8 cellular contexts compared by ENCODE assay signal in genomic region chr3:12663936-12664908, GRCh38. TPM values are rescaled to one million over a fixed set of nuclear protein-coding genes. Genes with fewer than 3 reads are reported as not detected.
DNase-seq lines count a peak whose midpoint lies in the region; ATAC-seq and TF ChIP-seq lines count a peak whose summit lies in the region.

TSS of gene RAF1 (minus strand) at chr3:12664117. CDS start at chr3:12618721, 45,396 bp downstream.

- peak within 1 kb of the TSS; percentile 94 for H3K9ac ChIP-seq in IMR-90 (ENCODE audit: low read depth, low read length)

- H4K91ac ChIP-seq in IMR-90 (ENCODE audit: insufficient read depth, low read depth, low read length): peak within 1 kb of the TSS; percentile 91

- WGBS in IMR-90 (ENCODE audit: extremely low coverage in 2 of 2, insufficient read length in 1 of 2), 2 experiments: 0% methylated on average over 37 of the region's 62 CpGs; no CpG with 5 or more reads in 1 of the 2 experiments

- H3K4me1 ChIP-seq in IMR-90 (ENCODE audit: control insufficient read depth, insufficient read depth, low read length): peaks cover 9% of the 10 kb centered on the region
- H3K4me1 ChIP-seq in mononuclear cell (ENCODE audit: insufficient read depth, low read length): peaks cover 31% of the 10 kb centered on the region

- ATAC-seq in GM21528 (IDR thresholded peaks at IDR 0.05; ENCODE audit: low FRiP score, unreplicated experiment) (peak; percentile 94), IMR-90 (ENCODE audit: low read depth) (peak; percentile 92)

- 0 out of 2 replicates have a peak, but pooled peaks have one; percentile 11 for TF ChIP-seq RAD21 in IMR-90 (IDR thresholded peaks at IDR 0.05; ENCODE audit: low read length)

- H2BK15ac ChIP-seq in IMR-90 (ENCODE audit: low read depth, low read length): peak within 1 kb of the TSS; percentile 56; the same call in 2 of the 3 replicates

- H4K5ac ChIP-seq in IMR-90 (ENCODE audit: low read depth, low read length): peak within 1 kb of the TSS; percentile 92

- BruUV-seq in IMR-90 (replicated peaks; lab: Mats Ljungman, UMichigan): TSS peak; percentile 73

- H3K23ac ChIP-seq in IMR-90 (ENCODE audit: low read depth, low read length): peak within 1 kb of the TSS; percentile 99

- peaks cover 6% of the 10 kb centered on the region; the same call in 1 of the 2 replicates for H3K9me1 ChIP-seq in IMR-90 (ENCODE audit: insufficient read depth, low read length)

- H4K20me1 ChIP-seq in IMR-90 (ENCODE audit: insufficient read depth, low read length): peaks cover 38% of the 10 kb centered on the region

- no peaks in the 10 kb centered on the region for H3K36me3 ChIP-seq in IMR-90 (ENCODE audit: control insufficient read depth, insufficient read depth, low read length)

- intact Hi-C loops in IMR-90 (cut with micrococcal nuclease): loop anchor here (5.0 kb wide), 3 partner anchors 43 to 77 kb away; no protein-coding TSS in a partner anchor

- peak within 1 kb of the TSS; percentile 91 for H2BK120ac ChIP-seq in IMR-90 (ENCODE audit: low read depth, low read length)

- H3K18ac ChIP-seq in IMR-90 (ENCODE audit: low read depth, low read length): peak within 1 kb of the TSS; percentile 88

- H3K56ac ChIP-seq in IMR-90 (ENCODE audit: extremely low read depth, insufficient read depth, low read length): peak within 1 kb of the TSS; percentile 90

- H2AFZ ChIP-seq in IMR-90 (replicated peaks; ENCODE audit: low read length, poor library complexity): peak within 1 kb of the TSS; percentile 100

- H3K27ac ChIP-seq in IMR-90 (ENCODE audit: insufficient read depth, low read length): peak within 1 kb of the TSS; percentile 95

- H3K9me3 ChIP-seq in IMR-90 (ENCODE audit: control insufficient read depth, insufficient read depth, low read length): no peaks in the 10 kb centered on the region
- H3K9me3 ChIP-seq in mononuclear cell (ENCODE audit: low read depth, low read length): no peaks in the 10 kb centered on the region

- peak within 1 kb of the TSS; percentile 99 for H3K14ac ChIP-seq in IMR-90 (replicated peaks; ENCODE audit: low read depth, low read length)

- no peak for TF ChIP-seq CTCF in IMR-90 (conservative IDR thresholded peaks at IDR 0.05; ENCODE audit: low read depth, low read length)

- H3K4me3 ChIP-seq in IMR-90 (ENCODE audit: insufficient read depth, low read depth, low read length) (peak within 1 kb of the TSS; percentile 76), mononuclear cell (ENCODE audit: low read length) (peak within 1 kb of the TSS; percentile 82)

- H2BK5ac ChIP-seq in IMR-90 (ENCODE audit: low read depth, low read length, poor library complexity, severe bottlenecking): peak within 1 kb of the TSS; percentile 95

- POLR2A ChIA-PET in IMR-90 (lab: Charles Lee; ENCODE audit: unreplicated experiment): no interaction called here

- in situ Hi-C loops in IMR-90 (cut with MboI; ENCODE audit: low sequenced_read_pairs): no loop called here

- CTCF ChIA-PET in IMR-90 (lab: Yijun Ruan, JAX): no interaction called here

- dilution Hi-C loops in IMR-90 (cut with HindIII; ENCODE audit: low sequenced_read_pairs, unreplicated experiment): no loop called here

- peak within 1 kb of the TSS; percentile 99 for H3K4ac ChIP-seq in IMR-90 (ENCODE audit: low read depth, low read length)

- H3K4me2 ChIP-seq in IMR-90 (ENCODE audit: low read depth, low read length): peak within 1 kb of the TSS; percentile 92

- peak within 1 kb of the TSS; percentile 100 for H2AK9ac ChIP-seq in IMR-90 (replicated peaks; ENCODE audit: low read depth, low read length, poor library complexity)

- TF ChIP-seq POLR2A in IMR-90 (IDR thresholded peaks at IDR 0.05; ENCODE audit: low read depth, low read length): peak; percentile 88

- H4K8ac ChIP-seq in IMR-90 (ENCODE audit: low read depth in 2 of 2, low read length in 2 of 2): peak within 1 kb of the TSS; percentile 73 to 99

- no peaks in the 10 kb centered on the region for H3K27me3 ChIP-seq in IMR-90 (ENCODE audit: control insufficient read depth, insufficient read depth, low read length)
- H3K27me3 ChIP-seq in mononuclear cell (ENCODE audit: insufficient read depth, low read length): no peaks in the 10 kb centered on the region

- DNase-seq in DMS 273 (lab: John Stamatoyannopoulos, UW; ENCODE audit: unreplicated experiment) (peak; percentile 98), IMR-90 (peak; percentile 98), OCI-M1 (lab: John Stamatoyannopoulos, UW) (peak; percentile 98), activated T-cell treated with anti-CD3 and anti-CD28 coated beads for 24 hours (ENCODE audit: low read depth) (peak; percentile 96), epidermal melanocyte (ENCODE audit: insufficient read length, low spot score) (peak; percentile 85)
- peak; percentile 89 to 93 for DNase-seq in stimulated activated CD8-positive, alpha-beta memory T cell treated with anti-CD3 and anti-CD28 coated beads, Interleukin-4, amount 100 ng/mL, for 1 hour (ENCODE audit: low read depth in 2 of 2, low spot score in 1 of 2)

- H2BK20ac ChIP-seq in IMR-90 (ENCODE audit: low read depth, low read length): peak within 1 kb of the TSS; percentile 24

- H2AK5ac ChIP-seq in IMR-90 (ENCODE audit: low read depth, low read length): peak within 1 kb of the TSS; percentile 86

- H3K79me1 ChIP-seq in IMR-90 (ENCODE audit: low read depth in 1 of 2, low read length in 2 of 2): peaks cover 3 to 14% of the 10 kb centered on the region in 2 experiments; a peak in 3 of 4 replicates

TF ChIP-seq in IMR-90, 13 proteins besides CTCF, POLR2A, EP300 and RAD21:
- TF ChIP-seq SMC3 (IDR thresholded peaks at IDR 0.05; ENCODE audit: low read depth, low read length) (peak; percentile 29; the same call in 1 of the 2 replicates), NFE2L2 (IDR thresholded peaks at IDR 0.05; ENCODE audit: low read depth, low read length) (no peak), BHLHE40 (IDR thresholded peaks at IDR 0.05; ENCODE audit: low read depth, low read length) (no peak), FOS (IDR thresholded peaks at IDR 0.05; ENCODE audit: low read depth, low read length) (no peak), MXI1 (IDR thresholded peaks at IDR 0.05; ENCODE audit: borderline replicate concordance, low read depth, low read length) (0 out of 2 replicates have a peak, but pooled peaks have one; percentile 8), MAFK (IDR thresholded peaks at IDR 0.05; ENCODE audit: low read depth, low read length) (peak; percentile 1; the same call in 1 of the 2 replicates), USF2 (IDR thresholded peaks at IDR 0.05; ENCODE audit: low read depth, low read length) (0 out of 2 replicates have a peak, but pooled peaks have one; percentile 2), ELK1 (IDR thresholded peaks at IDR 0.05; ENCODE audit: borderline replicate concordance, low read depth, low read length) (no peak), MAZ (IDR thresholded peaks at IDR 0.05; ENCODE audit: borderline replicate concordance, low read depth, low read length) (peak; percentile 85), RCOR1 (IDR thresholded peaks at IDR 0.05; ENCODE audit: insufficient replicate concordance, low read length) (no peak), RFX5 (IDR thresholded peaks at IDR 0.05; ENCODE audit: low read depth, low read length) (no peak), CHD1 (IDR thresholded peaks at IDR 0.05; ENCODE audit: low read depth, low read length) (no peak; the same call in 1 of the 2 replicates), CEBPB (IDR thresholded peaks at IDR 0.05; ENCODE audit: low read depth, low read length) (no peak)

RNA-seq across cellular contexts. Expression of gene RAF1, which starts in this region (rescaled TPM):
- total RNA-seq in IMR-90 (2012; rRNA removed) (128 and 151 TPM in 2 replicates), mononuclear cell (176 TPM)
- polyA plus RNA-seq in IMR-90 (2012; rRNA removed): 101 and 115 TPM in 2 replicates
- polyA plus RNA-seq in IMR-90 (2012; cell fraction: cytosol; rRNA removed): 38.5 and 44.5 TPM in 2 replicates
- 102 and 261 TPM in 2 replicates for polyA plus RNA-seq in IMR-90 (2012; cell fraction: nucleus; rRNA removed; ENCODE audit: low replicate concordance)

Comparison
In these comparisons a context has a peak if more than half of its experiments do, and no peak if none do; other contexts are left out.
1. Peak in every context shown above with its lines: DNase-seq, ATAC-seq, H3K4me3 ChIP-seq and H3K27ac ChIP-seq.